8 cellular contexts compared by ENCODE assay signal in the genomic region with DNA sequence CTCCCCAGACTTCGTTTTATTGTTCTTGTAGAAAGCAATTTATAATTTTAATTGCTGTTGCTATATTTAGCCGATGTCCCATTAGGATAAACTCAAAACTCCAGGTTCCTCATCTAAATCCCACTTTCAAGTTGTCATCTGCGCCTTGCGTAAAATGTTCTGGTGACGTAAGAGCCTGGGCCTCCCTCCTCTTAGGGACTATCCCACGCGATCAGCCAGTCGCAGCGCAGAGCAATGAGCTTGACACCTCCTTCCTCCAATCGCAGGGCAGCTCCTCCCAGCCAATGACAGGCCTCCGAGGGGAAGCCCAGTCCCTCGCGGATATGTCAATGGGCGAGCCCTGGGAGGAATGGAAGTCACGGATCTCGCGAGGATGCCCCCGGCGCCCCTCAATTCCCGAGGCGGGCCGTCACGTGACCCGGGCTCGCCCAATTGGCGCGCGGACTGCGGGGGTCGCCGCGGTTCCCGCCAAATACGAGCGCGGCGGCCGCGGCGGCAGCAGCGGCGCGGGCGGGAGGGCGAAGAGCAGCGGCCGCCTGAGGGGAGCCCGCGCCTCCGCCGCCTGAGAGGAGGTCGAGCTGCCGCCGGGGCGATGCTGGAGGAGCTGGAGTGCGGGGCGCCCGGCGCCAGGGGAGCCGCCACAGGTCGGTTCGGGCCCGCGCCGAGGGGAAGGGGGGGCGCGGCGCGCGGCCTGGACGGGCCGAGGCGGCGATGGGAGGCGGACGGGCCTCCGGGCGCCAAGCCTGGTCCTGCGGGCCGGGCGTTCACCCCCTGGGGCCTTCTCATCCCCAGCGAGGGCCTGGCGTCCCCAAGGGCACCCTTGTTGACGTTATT. TPM values are rescaled to one million over a fixed set of nuclear protein-coding genes. Genes with fewer than 3 reads are reported as not detected.
A peak's percentile ranks its signal among the peaks of the same experiment; 100 is the strongest.
DNase-seq lines count a peak whose midpoint lies in the region; ATAC-seq and TF ChIP-seq lines count a peak whose summit lies in the region.

CHAF1A (plus strand) TSS at position 470 of the 834 bp plus-strand sequence; CDS start at position 593, 123 bp downstream.

- H4K91ac ChIP-seq in trophoblast cell (ENCODE audit: low read depth, low read length): peak within 1 kb of the TSS; percentile 60

- H2AK5ac ChIP-seq in trophoblast cell (ENCODE audit: low read length): peak within 1 kb of the TSS; percentile 72

- H3K27ac ChIP-seq in trophoblast cell (ENCODE audit: low read depth, low read length): peak within 1 kb of the TSS; percentile 11

- H3K27me3 ChIP-seq in adipocyte (replicated peaks; ENCODE audit: control insufficient read depth, insufficient read depth, low read length): no peaks in the 10 kb centered on the region
- no peaks in the 10 kb centered on the region for H3K27me3 ChIP-seq in trophoblast cell (ENCODE audit: insufficient read depth, low read length)

- intact Hi-C loops in cardiac septum (cut with DNase I): loop anchor here (5.0 kb wide), 4 partner anchors 35 to 155 kb away; partner anchors contain the start of genes MPND, UBXN6 and YJU2

- peak within 1 kb of the TSS; percentile 56 for H4K12ac ChIP-seq in trophoblast cell (ENCODE audit: low read depth, low read length)

- TF ChIP-seq CTCF in GM12875 (IDR thresholded peaks at IDR 0.05; ENCODE audit: borderline replicate concordance, insufficient read depth, low read depth, low read length) (no peak), type B pancreatic cell (conservative IDR thresholded peaks at IDR 0.05) (no peak)

- H3K14ac ChIP-seq in trophoblast cell (ENCODE audit: low read length): peak within 1 kb of the TSS; percentile 85

- H2BK120ac ChIP-seq in trophoblast cell (ENCODE audit: insufficient read depth, low read length, poor library complexity): peak within 1 kb of the TSS; percentile 67

- H3K18ac ChIP-seq in trophoblast cell (ENCODE audit: low read length): peak within 1 kb of the TSS; percentile 7

- peak; percentile 85 for ATAC-seq in HG02798 (IDR thresholded peaks at IDR 0.05; ENCODE audit: poor library complexity, unreplicated experiment)

- H3K27ac Mint-ChIP-seq in type B pancreatic cell: peak within 1 kb of the TSS; percentile 95

- peak within 1 kb of the TSS; percentile 93 for H3K4me3 Mint-ChIP-seq in type B pancreatic cell

- H3K9ac ChIP-seq in adipocyte (ENCODE audit: low read length): peak within 1 kb of the TSS; percentile 85
- peak within 1 kb of the TSS; percentile 89 for H3K9ac ChIP-seq in trophoblast cell (ENCODE audit: low read length)

- H3K4me3 ChIP-seq in GM12875 (ENCODE audit: low read depth, low read length) (peak within 1 kb of the TSS; percentile 89), adipocyte (ENCODE audit: low read length) (peak within 1 kb of the TSS; percentile 82), trophoblast cell (ENCODE audit: low read depth, low read length) (peak within 1 kb of the TSS; percentile 88)

- H3K36me3 Mint-ChIP-seq in type B pancreatic cell: no peaks in the 10 kb centered on the region

- no peaks in the 10 kb centered on the region for H3K9me3 Mint-ChIP-seq in type B pancreatic cell

- H2AFZ ChIP-seq in trophoblast cell (ENCODE audit: insufficient read depth, low read length, poor library complexity): peak within 1 kb of the TSS; percentile 42

- H3K27me3 Mint-ChIP-seq in type B pancreatic cell: no peaks in the 10 kb centered on the region

- DNase-seq in NCI-H1436 (lab: John Stamatoyannopoulos, UW): peak; percentile 100
- DNase-seq in T follicular helper cell (ENCODE audit: low read depth): peak; percentile 100
- DNase-seq in adipocyte (ENCODE audit: low read depth): peak; percentile 100
- peak; percentile 100 for DNase-seq in cardiac septum (ENCODE audit: low spot score)
- peak; percentile 100 for DNase-seq in trophoblast cell
- DNase-seq in type B pancreatic cell (ENCODE audit: extremely low spot score, unreplicated experiment): peak; percentile 100

- H3K4me2 ChIP-seq in trophoblast cell (ENCODE audit: low read length): peak within 1 kb of the TSS; percentile 88

- no CpG with 5 or more reads among the region's 84 CpGs for WGBS in trophoblast cell (ENCODE audit: extremely low coverage, insufficient coverage, insufficient read length)

- no peaks in the 10 kb centered on the region for H3K36me3 ChIP-seq in adipocyte (ENCODE audit: control insufficient read depth, insufficient read depth, low read length, severe bottlenecking)
- peaks cover 8 to 13% of the 10 kb centered on the region in 2 experiments for H3K36me3 ChIP-seq in trophoblast cell (ENCODE audit: control insufficient read depth in 1 of 2, insufficient read depth in 2 of 2, low read length in 2 of 2)

- H3K4me1 ChIP-seq in adipocyte (ENCODE audit: control insufficient read depth, insufficient read depth, low read length) (peaks cover 35% of the 10 kb centered on the region), trophoblast cell (ENCODE audit: control insufficient read depth in 1 of 2, insufficient read depth in 2 of 2, low read length in 2 of 2) (peaks cover 4 to 12% of the 10 kb centered on the region in 2 experiments)

- no peak within 1 kb of the TSS for H2BK12ac ChIP-seq in trophoblast cell (ENCODE audit: low read length)

- H3K79me1 ChIP-seq in trophoblast cell (ENCODE audit: low read length): peaks cover 19% of the 10 kb centered on the region

- peak within 1 kb of the TSS; percentile 98 for H3K4ac ChIP-seq in trophoblast cell (ENCODE audit: low read depth, low read length)

- H3K4me1 Mint-ChIP-seq in type B pancreatic cell (ENCODE audit: unreplicated experiment): peaks cover 30% of the 10 kb centered on the region

- H4K8ac ChIP-seq in trophoblast cell (ENCODE audit: low read depth, low read length): peak within 1 kb of the TSS; percentile 72

- H3K23ac ChIP-seq in trophoblast cell (ENCODE audit: low read length): peak within 1 kb of the TSS; percentile 37

- peak within 1 kb of the TSS; percentile 37 for H2BK5ac ChIP-seq in trophoblast cell (ENCODE audit: low read depth, low read length, poor library complexity)

- H3K9me3 ChIP-seq in adipocyte (ENCODE audit: control insufficient read depth, low read length) (no peaks in the 10 kb centered on the region), trophoblast cell (ENCODE audit: insufficient read depth, low read depth, low read length) (no peaks in the 10 kb centered on the region)

- peaks cover 27% of the 10 kb centered on the region for H3K79me2 ChIP-seq in trophoblast cell (ENCODE audit: control insufficient read depth, insufficient read depth, low read length, poor library complexity)

RNA-seq across cellular contexts. Expression of gene CHAF1A, which starts in this region (rescaled TPM):
- total RNA-seq in cardiac septum: 5.1 TPM
- 27.6 and 28.9 TPM in 2 replicates for polyA plus RNA-seq in trophoblast cell (2013)
- total RNA-seq in type B pancreatic cell (ENCODE audit: low replicate concordance): 25.7 and 46.3 TPM in 2 replicates

Comparison
In these comparisons a context has a peak if more than half of its experiments do, and no peak if none do; other contexts are left out.
1. Peak in every context shown above with its lines: DNase-seq, ATAC-seq, H3K4me3 ChIP-seq and H3K27ac ChIP-seq.